ENCODE assay signal across 8 cellular contexts in the genomic region with DNA sequence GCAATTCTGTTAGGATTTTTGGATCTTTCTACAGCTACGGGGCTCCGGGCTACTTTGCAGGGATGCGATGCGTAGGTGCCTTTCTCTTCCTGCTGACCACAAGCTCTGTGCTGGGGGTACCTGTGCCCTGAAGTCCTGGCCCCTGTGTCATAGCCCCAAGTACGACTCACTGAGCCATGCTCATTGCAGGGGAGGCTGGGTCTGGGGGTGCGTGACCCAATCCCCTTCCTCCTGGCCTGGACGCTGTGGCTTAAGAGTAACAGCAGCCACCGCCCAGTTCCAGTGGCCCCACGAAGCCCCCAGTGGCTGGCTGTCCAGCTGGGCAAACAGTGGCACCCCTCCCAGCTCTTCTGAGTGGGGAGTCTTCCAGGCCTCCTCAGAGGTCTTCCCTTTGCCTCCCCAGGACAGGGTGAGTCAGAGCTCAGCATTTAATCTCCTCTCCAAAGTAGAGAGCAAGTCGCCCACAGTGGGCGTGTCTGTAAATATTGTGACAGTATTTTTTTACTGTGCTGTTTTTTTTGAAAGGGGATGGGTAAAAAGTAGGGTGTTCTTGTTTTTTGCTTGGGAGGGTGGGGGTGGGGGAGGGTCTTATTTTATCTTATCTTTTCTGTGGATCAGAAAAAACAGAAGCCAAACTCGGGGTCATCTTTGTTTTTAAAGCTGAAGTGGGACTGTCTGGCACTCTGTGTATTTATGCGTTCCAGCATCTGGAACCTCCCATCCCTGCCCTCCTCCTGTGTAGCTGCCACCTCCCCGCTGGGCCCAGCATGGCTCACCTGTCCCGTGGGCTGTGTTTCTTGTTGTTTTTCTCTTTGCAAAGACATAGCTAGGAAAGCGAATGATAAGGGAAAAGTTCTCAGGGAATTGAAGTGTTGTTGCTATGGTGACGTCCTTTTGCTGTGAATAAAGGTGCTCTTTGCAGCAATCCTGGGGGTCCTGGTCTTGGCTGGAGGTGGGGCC. TPM values are rescaled to one million over a fixed set of nuclear protein-coding genes. Genes with fewer than 3 reads are reported as not detected.
DNase-seq lines count a peak whose midpoint lies in the region; ATAC-seq, FAIRE-seq and TF ChIP-seq lines count a peak whose summit lies in the region.

No MANE protein-coding gene starts in this region.

- no peak for TF ChIP-seq RAD21 in A549 (conservative IDR thresholded peaks at IDR 0.05 in 1 of 2, IDR thresholded peaks at IDR 0.05 in 1 of 2)

- FAIRE-seq in A549 (lab: Jason Lieb, UNC): no peak

- peak overlapping the region; percentile 95 to 96 for H3K27ac ChIP-seq in A549

- 26% methylated on average over 17 of the region's 17 CpGs for WGBS in A549 (ENCODE audit: missing lambda C conversion rate)

- H3K4me1 ChIP-seq in A549: peaks cover 84% of the 10 kb centered on the region

- H3K4me2 ChIP-seq in A549: peak overlapping the region; percentile 78

- TF ChIP-seq POLR2A in A549 (IDR thresholded peaks at IDR 0.05; ENCODE audit: low read length): no peak

- POLR2A ChIA-PET in A549 (lab: Yijun Ruan, JAX): interaction anchor here (0.5 to 1.0 kb wide), 2 partner anchors 18 to 23 kb away, joined by 3 to 5 read pairs; no protein-coding TSS in a partner anchor

- ATAC-seq in A549 (peak in 1 of 2 experiments; percentile 19; a peak in 2 of 6 replicates), HG03175 (IDR thresholded peaks at IDR 0.05; ENCODE audit: unreplicated experiment) (no peak), GM18517 (IDR thresholded peaks at IDR 0.05; ENCODE audit: unreplicated experiment) (no peak)

- CTCF ChIA-PET in A549 (lab: Yijun Ruan, JAX): interaction anchor here (0.8 to 1.7 kb wide), 7 partner anchors 17 to 77 kb away, joined by 3 to 4 read pairs (median 3); no protein-coding TSS in a partner anchor

- peak; percentile 71 to 75 for DNase-seq in A549 (ENCODE audit: low read depth in 1 of 2, low spot score in 1 of 2)
- DNase-seq in HPDE6-E6E7 (ENCODE audit: extremely low spot score): peak; percentile 38
- peak; percentile 55 for DNase-seq in T-helper 22 cell (ENCODE audit: low read depth)
- peak; percentile 43 for DNase-seq in dermis blood vessel endothelial cell
- peak; percentile 47 for DNase-seq in renal cortical epithelial cell (ENCODE audit: low read depth)
- DNase-seq in UCSD-AML1 (lab: John Stamatoyannopoulos, UW; ENCODE audit: unreplicated experiment): no peak

- TF ChIP-seq CTCF in A549 (IDR thresholded peaks at IDR 0.05): no peak

- TF ChIP-seq EP300 in A549 (IDR thresholded peaks at IDR 0.05): no peak

- no peaks in the 10 kb centered on the region for H3K9me3 ChIP-seq in A549

- H3K4me3 ChIP-seq in A549: no peak overlapping the region

TF ChIP-seq in A549, 52 proteins besides CTCF, POLR2A, EP300 and RAD21:
- TF ChIP-seq FOSL2 (IDR thresholded peaks at IDR 0.05): peak; percentile 58; the same call in 1 of the 2 replicates
- peak; percentile 58; the same call in 1 of the 2 replicates for TF ChIP-seq FOSL2 (CRISPR knock-in tag; IDR thresholded peaks at IDR 0.05)
- TF ChIP-seq JUN (IDR thresholded peaks at IDR 0.05): 0 out of 5 replicates have a peak, but pooled peaks of 1 of the 2 experiments have one; percentile 27
- TF ChIP-seq SMC3 (IDR thresholded peaks at IDR 0.05): 0 out of 3 replicates have a peak, but pooled peaks have one; percentile 9
- peak; percentile 51 for TF ChIP-seq JUNB (IDR thresholded peaks at IDR 0.05)
- TF ChIP-seq RFX5 (IDR thresholded peaks at IDR 0.05): no peak
- TF ChIP-seq EHMT2 (IDR thresholded peaks at IDR 0.05; ENCODE audit: low read depth): no peak

RNA-seq across cellular contexts. Expression of gene LFNG, which starts 8.2 kb away (rescaled TPM):
- polyA plus RNA-seq in A549 (2011; rRNA removed) (2.3 and 2.9 TPM in 2 replicates), A549 (2017; fragmentation: RNase III; extraction: RNeasy Plus Mini Kit Qiagen cat#74134 plus additional on column Dnase treatment) (5.8 to 7.3 TPM (median 6.3 TPM) in 3 replicates)
- polyA plus RNA-seq in A549 (2012; cell fraction: cytosol; rRNA removed): 4.7 and 6.4 TPM in 2 replicates
- polyA plus RNA-seq in A549 (2012; cell fraction: nucleus; rRNA removed): 10.0 and 15.6 TPM in 2 replicates
- 2.7 and 3.0 TPM in 2 replicates for polyA minus RNA-seq in A549 (2011; rRNA and poly(A)+ RNA removed)
- total RNA-seq in dermis blood vessel endothelial cell (26.4 and 36.4 TPM in 2 replicates), renal cortical epithelial cell (79.8 and 84.0 TPM in 2 replicates)

RNA-seq across cellular contexts. Expression of gene BRAT1, which starts 27.5 kb away (rescaled TPM):
- polyA plus RNA-seq in A549 (2011; rRNA removed) (11.9 and 13.3 TPM in 2 replicates), A549 (2017; fragmentation: RNase III; extraction: RNeasy Plus Mini Kit Qiagen cat#74134 plus additional on column Dnase treatment) (22.6 to 25.6 TPM (median 24.4 TPM) in 3 replicates)
- 35.3 and 50.2 TPM in 2 replicates for polyA plus RNA-seq in A549 (2012; cell fraction: cytosol; rRNA removed)
- polyA plus RNA-seq in A549 (2012; cell fraction: nucleus; rRNA removed): 140 and 205 TPM in 2 replicates
- polyA minus RNA-seq in A549 (2011; rRNA and poly(A)+ RNA removed): 12.4 and 13.3 TPM in 2 replicates
- total RNA-seq in dermis blood vessel endothelial cell (31.7 and 38.0 TPM in 2 replicates), renal cortical epithelial cell (24.5 and 26.4 TPM in 2 replicates)

RNA-seq across cellular contexts. Expression of gene IQCE, which starts 31.0 kb away (rescaled TPM):
- polyA plus RNA-seq in A549 (2011; rRNA removed) (10.1 and 10.6 TPM in 2 replicates), A549 (2017; fragmentation: RNase III; extraction: RNeasy Plus Mini Kit Qiagen cat#74134 plus additional on column Dnase treatment) (11.3 to 13.0 TPM (median 12.8 TPM) in 3 replicates)
- polyA plus RNA-seq in A549 (2012; cell fraction: cytosol; rRNA removed): 8.9 and 9.3 TPM in 2 replicates
- polyA plus RNA-seq in A549 (2012; cell fraction: nucleus; rRNA removed): 16.7 and 18.2 TPM in 2 replicates
- polyA minus RNA-seq in A549 (2011; rRNA and poly(A)+ RNA removed): 10.6 and 13.3 TPM in 2 replicates
- total RNA-seq in dermis blood vessel endothelial cell (6.0 and 10.4 TPM in 2 replicates), renal cortical epithelial cell (11.1 and 25.8 TPM in 2 replicates)

RNA-seq across cellular contexts. Expression of gene GRIFIN, which starts 51.6 kb away (rescaled TPM):
- not detected in 2 replicates for polyA plus RNA-seq in A549 (2011; rRNA removed)
- polyA plus RNA-seq in A549 (2012; cell fraction: cytosol; rRNA removed): not detected in 2 replicates
- not detected in 2 replicates for polyA plus RNA-seq in A549 (2012; cell fraction: nucleus; rRNA removed)
- polyA plus RNA-seq in A549 (2017; fragmentation: RNase III; extraction: RNeasy Plus Mini Kit Qiagen cat#74134 plus additional on column Dnase treatment): not detected in 3 replicates
- not detected in 2 replicates for polyA minus RNA-seq in A549 (2011; rRNA and poly(A)+ RNA removed)
- not detected in 2 replicates for total RNA-seq in dermis blood vessel endothelial cell
- not detected in 2 replicates for total RNA-seq in renal cortical epithelial cell
